19 cellular contexts compared by ENCODE assay signal in genomic region chr10:51171946-51172345, GRCh38.
DNase-seq lines count a peak whose midpoint lies in the region; ATAC-seq, FAIRE-seq and TF ChIP-seq lines count a peak whose summit lies in the region.
"Had no signal": no experiment of that assay in that cellular context is flagged by ENCODE, and none has a peak within 500 bp of the region (broad histone marks: within the 10 kb centered on the region; RNA-seq: fewer than 3 reads in every experiment).

No MANE protein-coding gene starts in this region.

- peaks cover 5 to 10% of the 10 kb centered on the region in 2 donors for H3K4me1 ChIP-seq in gastrocnemius medialis
- H3K4me1 ChIP-seq: body of pancreas, HAP-1, right lobe of liver, suprapubic skin had no signal

- no peaks in the 10 kb centered on the region for H3K27me3 ChIP-seq in gastrocnemius medialis
- H3K27me3 ChIP-seq: body of pancreas, right lobe of liver, suprapubic skin had no signal

- no peak for TF ChIP-seq POLR2A in gastrocnemius medialis (IDR thresholded peaks at IDR 0.05)

- DNase-seq in RWPE1 (ENCODE audit: low spot score) (peak; percentile 15), fibroblast of mammary gland (ENCODE audit: low read depth) (peak; percentile 68), gastrocnemius medialis (no peak), NCI-H2029 (lab: John Stamatoyannopoulos, UW) (no peak)
- DNase-seq in activated CD4-positive, CD25-positive, alpha-beta regulatory T cell treated with anti-CD3 and anti-CD28 coated beads, Interleukin-2, amount 50 U/mL, for 72 hours = no peak
- DNase-seq: activated CD4-positive, alpha-beta T cell treated with anti-CD3 and anti-CD28 coated beads for 36 hours; activated T-cell treated with anti-CD3 and anti-CD28 coated beads, Interleukin-2, amount 50 U/mL, for 72 hours; body of pancreas; cortex of kidney; DMS79; naive thymus-derived CD4-positive, alpha-beta T cell; NCI-H1105; NCI-H524 treated with DMSO at 0.1 percent for 48 hours; right lobe of liver; SHP77 had no signal

- H3K36me3 ChIP-seq in gastrocnemius medialis = no peaks in the 10 kb centered on the region
- H3K36me3 ChIP-seq: HAP-1, right lobe of liver, suprapubic skin had no signal

- CTCF ChIA-PET in RWPE1 (lab: Yijun Ruan, JAX) = no interaction called here

- no peak overlapping the region for H3K4me3 ChIP-seq in fibroblast of mammary gland (ENCODE audit: control insufficient read depth, low read depth, low read length)
- no peak overlapping the region for H3K4me3 ChIP-seq in gastrocnemius medialis
- H3K4me3 ChIP-seq: body of pancreas, HAP-1, right lobe of liver, suprapubic skin had no signal

- TF ChIP-seq CTCF in RWPE1 (conservative IDR thresholded peaks at IDR 0.05; ENCODE audit: low read depth) = no peak
- TF ChIP-seq CTCF in fibroblast of mammary gland (conservative IDR thresholded peaks at IDR 0.05; ENCODE audit: control insufficient read depth, insufficient read depth, low read depth, low read length) = no peak
- TF ChIP-seq CTCF in gastrocnemius medialis (IDR thresholded peaks at IDR 0.05 in 4 of 5, conservative IDR thresholded peaks at IDR 0.05 in 1 of 5) = no peak

- in situ Hi-C loops in gastrocnemius medialis (cut with MboI; ENCODE audit: low sequenced_read_pairs in 4 of 4) = no loop called here

- intact Hi-C loops in gastrocnemius medialis (cut with DNase I; ENCODE audit: low total_unique reads) = no loop called here

- H3K27ac ChIP-seq in RWPE1 (no peak overlapping the region), gastrocnemius medialis (no peak overlapping the region)
- H3K27ac ChIP-seq: body of pancreas, right lobe of liver, suprapubic skin had no signal

- no peaks in the 10 kb centered on the region for H3K9me3 ChIP-seq in gastrocnemius medialis
- H3K9me3 ChIP-seq: body of pancreas, HAP-1, right lobe of liver, suprapubic skin had no signal

- POLR2A ChIA-PET in RWPE1 (lab: Yijun Ruan, JAX; ENCODE audit: low non-redundant PET) = no interaction called here

- ATAC-seq in gastrocnemius medialis = peak; percentile 62 to 65
- ATAC-seq in GM19467 (IDR thresholded peaks at IDR 0.05; ENCODE audit: unreplicated experiment) = no peak
- ATAC-seq: activated CD4-positive, alpha-beta T cell treated with anti-CD3 and anti-CD28 coated beads for 36 hours; activated T-cell treated with anti-CD3 and anti-CD28 coated beads, Interleukin-2, amount 50 U/mL, for 72 hours; body of pancreas; naive thymus-derived CD4-positive, alpha-beta T cell; right lobe of liver had no signal

- peak; percentile 72 for FAIRE-seq in G401.6 (lab: Jason Lieb, UNC)

Comparison
In these comparisons a context has a peak if more than half of its experiments do, and no peak if none do; other contexts are left out.
1. DNase-seq: peak in RWPE1 (single experiment) and fibroblast of mammary gland (single experiment); none in gastrocnemius medialis (0 of 2), NCI-H2029 (single experiment) and activated CD4-positive, CD25-positive, alpha-beta regulatory T cell treated with anti-CD3 and anti-CD28 coated beads, Interleukin-2, amount 50 U/mL, for 72 hours (single experiment).